1 cellular context compared by ENCODE assay signal in genomic region chr19:796692-797527, GRCh38.
TF ChIP-seq lines count a peak whose summit lies in the region.

Gene PTBP1 (plus strand): TSS chr19:797452. CDS start chr19:797498, 46 bp downstream.

TF ChIP-seq in HepG2, 621 proteins besides CTCF, POLR2A, EP300 and RAD21 (continued from another document and continues in another):
- TF ChIP-seq, protein P1, sequence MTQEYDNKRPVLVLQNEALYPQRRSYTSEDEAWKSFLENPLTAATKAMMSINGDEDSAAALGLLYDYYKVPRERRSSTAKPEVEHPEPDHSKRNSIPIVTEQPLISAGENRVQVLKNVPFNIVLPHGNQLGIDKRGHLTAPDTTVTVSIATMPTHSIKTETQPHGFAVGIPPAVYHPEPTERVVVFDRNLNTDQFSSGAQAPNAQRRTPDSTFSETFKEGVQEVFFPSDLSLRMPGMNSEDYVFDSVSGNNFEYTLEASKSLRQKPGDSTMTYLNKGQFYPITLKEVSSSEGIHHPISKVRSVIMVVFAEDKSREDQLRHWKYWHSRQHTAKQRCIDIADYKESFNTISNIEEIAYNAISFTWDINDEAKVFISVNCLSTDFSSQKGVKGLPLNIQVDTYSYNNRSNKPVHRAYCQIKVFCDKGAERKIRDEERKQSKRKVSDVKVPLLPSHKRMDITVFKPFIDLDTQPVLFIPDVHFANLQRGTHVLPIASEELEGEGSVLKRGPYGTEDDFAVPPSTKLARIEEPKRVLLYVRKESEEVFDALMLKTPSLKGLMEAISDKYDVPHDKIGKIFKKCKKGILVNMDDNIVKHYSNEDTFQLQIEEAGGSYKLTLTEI (CRISPR knock-in tag; conservative IDR thresholded peaks at IDR 0.05), result no peak
- TF ChIP-seq BRCA1 (CRISPR knock-in tag; IDR thresholded peaks at IDR 0.05) (no peak; the same call in 1 of the 2 replicates), ARNT2 (CRISPR knock-in tag; IDR thresholded peaks at IDR 0.05; ENCODE audit: low read depth) (peak; percentile 39; the same call in 1 of the 2 replicates), ZMYM2 (CRISPR knock-in tag; IDR thresholded peaks at IDR 0.05) (no peak; the same call in 1 of the 2 replicates), SP140L (CRISPR knock-in tag; IDR thresholded peaks at IDR 0.05; ENCODE audit: borderline replicate concordance) (no peak), MEF2D (CRISPR knock-in tag; IDR thresholded peaks at IDR 0.05) (peak; percentile 73), ZNF549 (CRISPR knock-in tag; IDR thresholded peaks at IDR 0.05) (no peak), ARNT (IDR thresholded peaks at IDR 0.05) (no peak), DMAP1 (CRISPR knock-in tag; IDR thresholded peaks at IDR 0.05) (peak; percentile 100), ZNF589 (CRISPR knock-in tag; conservative IDR thresholded peaks at IDR 0.05) (no peak), ZNF703 (CRISPR knock-in tag; IDR thresholded peaks at IDR 0.05; ENCODE audit: borderline replicate concordance) (no peak), GLMP (CRISPR knock-in tag; IDR thresholded peaks at IDR 0.05; ENCODE audit: borderline replicate concordance) (no peak), ZNF687 (CRISPR knock-in tag; IDR thresholded peaks at IDR 0.05) (peak; percentile 81), GATAD1 (CRISPR knock-in tag; IDR thresholded peaks at IDR 0.05) (peak; percentile 75), ELF3 (CRISPR knock-in tag; IDR thresholded peaks at IDR 0.05) (peak; percentile 83), ELF1 (CRISPR knock-in tag; IDR thresholded peaks at IDR 0.05) (peak; percentile 91), POLR2AphosphoS2 (IDR thresholded peaks at IDR 0.05; ENCODE audit: low read depth, low read length) (no peak), MAFF (IDR thresholded peaks at IDR 0.05; ENCODE audit: low read depth, low read length) (no peak), MYC (CRISPR knock-in tag; IDR thresholded peaks at IDR 0.05; ENCODE audit: borderline replicate concordance) (peak; percentile 99), ZNF232 (CRISPR knock-in tag; IDR thresholded peaks at IDR 0.05; ENCODE audit: borderline replicate concordance) (no peak; the same call in 1 of the 2 replicates), RARA (CRISPR knock-in tag; IDR thresholded peaks at IDR 0.05) (0 out of 2 replicates have a peak, but pooled peaks have one; percentile 34), ELK4 (CRISPR knock-in tag; IDR thresholded peaks at IDR 0.05; ENCODE audit: borderline replicate concordance) (no peak), ZNF710 (CRISPR knock-in tag; IDR thresholded peaks at IDR 0.05; ENCODE audit: borderline replicate concordance) (peak; percentile 63), ZNF543 (CRISPR knock-in tag; IDR thresholded peaks at IDR 0.05) (0 out of 2 replicates have a peak, but pooled peaks have one; percentile 19), ZC3H13 (CRISPR knock-in tag; IDR thresholded peaks at IDR 0.05) (peak; percentile 56; the same call in 1 of the 2 replicates), PAWR (CRISPR knock-in tag; IDR thresholded peaks at IDR 0.05; ENCODE audit: borderline replicate concordance) (no peak), HOMEZ (CRISPR knock-in tag; IDR thresholded peaks at IDR 0.05; ENCODE audit: low read depth) (no peak), YEATS4 (CRISPR knock-in tag; IDR thresholded peaks at IDR 0.05; ENCODE audit: borderline replicate concordance) (peak; percentile 98), HDAC6 (IDR thresholded peaks at IDR 0.05; ENCODE audit: low read depth, low read length) (no peak), SMYD3 (CRISPR knock-in tag; IDR thresholded peaks at IDR 0.05) (peak; percentile 74; the same call in 1 of the 2 replicates), ZGPAT (CRISPR knock-in tag; IDR thresholded peaks at IDR 0.05) (peak; percentile 92), SRY (CRISPR knock-in tag; IDR thresholded peaks at IDR 0.05) (no peak), POGZ (CRISPR knock-in tag; IDR thresholded peaks at IDR 0.05) (peak; percentile 90), ZNF253 (CRISPR knock-in tag; IDR thresholded peaks at IDR 0.05; ENCODE audit: borderline replicate concordance) (peak; percentile 54; the same call in 1 of the 2 replicates), MEIS2 (CRISPR knock-in tag; IDR thresholded peaks at IDR 0.05) (peak; percentile 55; the same call in 1 of the 2 replicates)
- TF ChIP-seq, protein P2, sequence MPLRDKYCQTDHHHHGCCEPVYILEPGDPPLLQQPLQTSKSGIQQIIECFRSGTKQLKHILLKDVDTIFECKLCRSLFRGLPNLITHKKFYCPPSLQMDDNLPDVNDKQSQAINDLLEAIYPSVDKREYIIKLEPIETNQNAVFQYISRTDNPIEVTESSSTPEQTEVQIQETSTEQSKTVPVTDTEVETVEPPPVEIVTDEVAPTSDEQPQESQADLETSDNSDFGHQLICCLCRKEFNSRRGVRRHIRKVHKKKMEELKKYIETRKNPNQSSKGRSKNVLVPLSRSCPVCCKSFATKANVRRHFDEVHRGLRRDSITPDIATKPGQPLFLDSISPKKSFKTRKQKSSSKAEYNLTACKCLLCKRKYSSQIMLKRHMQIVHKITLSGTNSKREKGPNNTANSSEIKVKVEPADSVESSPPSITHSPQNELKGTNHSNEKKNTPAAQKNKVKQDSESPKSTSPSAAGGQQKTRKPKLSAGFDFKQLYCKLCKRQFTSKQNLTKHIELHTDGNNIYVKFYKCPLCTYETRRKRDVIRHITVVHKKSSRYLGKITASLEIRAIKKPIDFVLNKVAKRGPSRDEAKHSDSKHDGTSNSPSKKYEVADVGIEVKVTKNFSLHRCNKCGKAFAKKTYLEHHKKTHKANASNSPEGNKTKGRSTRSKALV (CRISPR knock-in tag; IDR thresholded peaks at IDR 0.05), result 0 out of 2 replicates have a peak, but pooled peaks have one; percentile 6
- TF ChIP-seq, protein P3, sequence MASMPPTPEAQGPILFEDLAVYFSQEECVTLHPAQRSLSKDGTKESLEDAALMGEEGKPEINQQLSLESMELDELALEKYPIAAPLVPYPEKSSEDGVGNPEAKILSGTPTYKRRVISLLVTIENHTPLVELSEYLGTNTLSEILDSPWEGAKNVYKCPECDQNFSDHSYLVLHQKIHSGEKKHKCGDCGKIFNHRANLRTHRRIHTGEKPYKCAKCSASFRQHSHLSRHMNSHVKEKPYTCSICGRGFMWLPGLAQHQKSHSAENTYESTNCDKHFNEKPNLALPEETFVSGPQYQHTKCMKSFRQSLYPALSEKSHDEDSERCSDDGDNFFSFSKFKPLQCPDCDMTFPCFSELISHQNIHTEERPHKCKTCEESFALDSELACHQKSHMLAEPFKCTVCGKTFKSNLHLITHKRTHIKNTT (CRISPR knock-in tag; IDR thresholded peaks at IDR 0.05), result no peak
- TF ChIP-seq, protein P4, sequence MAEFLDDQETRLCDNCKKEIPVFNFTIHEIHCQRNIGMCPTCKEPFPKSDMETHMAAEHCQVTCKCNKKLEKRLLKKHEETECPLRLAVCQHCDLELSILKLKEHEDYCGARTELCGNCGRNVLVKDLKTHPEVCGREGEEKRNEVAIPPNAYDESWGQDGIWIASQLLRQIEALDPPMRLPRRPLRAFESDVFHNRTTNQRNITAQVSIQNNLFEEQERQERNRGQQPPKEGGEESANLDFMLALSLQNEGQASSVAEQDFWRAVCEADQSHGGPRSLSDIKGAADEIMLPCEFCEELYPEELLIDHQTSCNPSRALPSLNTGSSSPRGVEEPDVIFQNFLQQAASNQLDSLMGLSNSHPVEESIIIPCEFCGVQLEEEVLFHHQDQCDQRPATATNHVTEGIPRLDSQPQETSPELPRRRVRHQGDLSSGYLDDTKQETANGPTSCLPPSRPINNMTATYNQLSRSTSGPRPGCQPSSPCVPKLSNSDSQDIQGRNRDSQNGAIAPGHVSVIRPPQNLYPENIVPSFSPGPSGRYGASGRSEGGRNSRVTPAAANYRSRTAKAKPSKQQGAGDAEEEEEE (CRISPR knock-in tag; IDR thresholded peaks at IDR 0.05; ENCODE audit: borderline replicate concordance), result peak; percentile 60; the same call in 1 of the 2 replicates
- TF ChIP-seq, protein P5, sequence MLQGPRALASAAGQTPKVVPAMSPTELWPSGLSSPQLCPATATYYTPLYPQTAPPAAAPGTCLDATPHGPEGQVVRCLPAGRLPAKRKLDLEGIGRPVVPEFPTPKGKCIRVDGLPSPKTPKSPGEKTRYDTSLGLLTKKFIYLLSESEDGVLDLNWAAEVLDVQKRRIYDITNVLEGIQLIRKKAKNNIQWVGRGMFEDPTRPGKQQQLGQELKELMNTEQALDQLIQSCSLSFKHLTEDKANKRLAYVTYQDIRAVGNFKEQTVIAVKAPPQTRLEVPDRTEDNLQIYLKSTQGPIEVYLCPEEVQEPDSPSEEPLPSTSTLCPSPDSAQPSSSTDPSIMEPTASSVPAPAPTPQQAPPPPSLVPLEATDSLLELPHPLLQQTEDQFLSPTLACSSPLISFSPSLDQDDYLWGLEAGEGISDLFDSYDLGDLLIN (CRISPR knock-in tag; IDR thresholded peaks at IDR 0.05; ENCODE audit: borderline replicate concordance), result no peak; the same call in 1 of the 2 replicates
